ENCODE assay signal across 8 cellular contexts in genomic region chr12:12267801-12268200, GRCh38. TPM values are rescaled to one million over a fixed set of nuclear protein-coding genes. Genes with fewer than 3 reads are reported as not detected.
DNase-seq lines count a peak whose midpoint lies in the region; ATAC-seq and TF ChIP-seq lines count a peak whose summit lies in the region.

No MANE protein-coding gene starts in this region.

- H3K9me3 Mint-ChIP-seq in HFFc6: no peaks in the 10 kb centered on the region
- H3K9me3 Mint-ChIP-seq in activated T-cell treated with anti-CD3 and anti-CD28 coated beads, Interleukin-2, amount 50 U/mL, for 72 hours: no peaks in the 10 kb centered on the region

- H3K27ac ChIP-seq in C4-2B (peak overlapping the region; percentile 90), temporal lobe (ENCODE audit: low read depth, low read length) (peak overlapping the region; percentile 30)

- no peaks in the 10 kb centered on the region for H3K27me3 Mint-ChIP-seq in HFFc6 (ENCODE audit: insufficient read depth)
- H3K27me3 Mint-ChIP-seq in activated T-cell treated with anti-CD3 and anti-CD28 coated beads, Interleukin-2, amount 50 U/mL, for 72 hours (ENCODE audit: low read depth): peaks cover 18% of the 10 kb centered on the region

- peaks cover 34% of the 10 kb centered on the region for H3K4me1 Mint-ChIP-seq in HFFc6 (ENCODE audit: low read depth)
- peaks cover 22% of the 10 kb centered on the region for H3K4me1 Mint-ChIP-seq in activated T-cell treated with anti-CD3 and anti-CD28 coated beads, Interleukin-2, amount 50 U/mL, for 72 hours (ENCODE audit: low read depth)

- no peak for TF ChIP-seq CTCF in C4-2B (conservative IDR thresholded peaks at IDR 0.05)
- no peak for TF ChIP-seq CTCF in HFFc6 (IDR thresholded peaks at IDR 0.05)

- DNase-seq in HFFc6: no peak
- DNase-seq in activated T-cell treated with anti-CD3 and anti-CD28 coated beads, Interleukin-2, amount 50 U/mL, for 72 hours: no peak
- DNase-seq in iPS-NIHi11 (ENCODE audit: low spot score): peak; percentile 71
- no peak for DNase-seq in ecto neural progenitor cell (ENCODE audit: low spot score)
- no peak for DNase-seq in superior temporal gyrus (ENCODE audit: extremely low spot score)

- H3K27ac Mint-ChIP-seq in HFFc6: peak overlapping the region; percentile 99
- no peak overlapping the region for H3K27ac Mint-ChIP-seq in activated T-cell treated with anti-CD3 and anti-CD28 coated beads, Interleukin-2, amount 50 U/mL, for 72 hours

- H3K4me3 Mint-ChIP-seq in HFFc6: peak overlapping the region; percentile 93
- H3K4me3 Mint-ChIP-seq in activated T-cell treated with anti-CD3 and anti-CD28 coated beads, Interleukin-2, amount 50 U/mL, for 72 hours: peak overlapping the region; percentile 90 to 92

- H3K36me3 Mint-ChIP-seq in HFFc6 (ENCODE audit: low read depth): no peaks in the 10 kb centered on the region
- H3K36me3 Mint-ChIP-seq in activated T-cell treated with anti-CD3 and anti-CD28 coated beads, Interleukin-2, amount 50 U/mL, for 72 hours (ENCODE audit: insufficient read depth in 2 of 2): no peaks in the 10 kb centered on the region

- ATAC-seq in activated T-cell treated with anti-CD3 and anti-CD28 coated beads, Interleukin-2, amount 50 U/mL, for 72 hours (replicated peaks in 1 of 2): no peak
- no peak for ATAC-seq in GM21528 (IDR thresholded peaks at IDR 0.05; ENCODE audit: low FRiP score, unreplicated experiment)

RNA-seq across cellular contexts. Expression of gene LRP6, which starts 1.0 kb away (rescaled TPM):
- total RNA-seq in HFFc6 (2021; fragmentation: NEBNext Ultra II Directional; extraction: Animal tissue kit (Norgen Biotek cat#: 25700)): 10 to 100 TPM; 24.0 to 31.6 (median 27.0) TPM
- 1 to 10 TPM; 2.6 to 3.7 TPM for total RNA-seq in activated T-cell treated with anti-CD3 and anti-CD28 coated beads, Interleukin-2, amount 50 U/mL, for 72 hours
- total RNA-seq in temporal lobe: 67.6 TPM

Comparison
In these comparisons a context has a peak if more than half of its experiments do, and no peak if none do; other contexts are left out.
1. RNA of gene LRP6, which starts 1.0 kb away (total RNA-seq): 67.6 TPM in temporal lobe (single experiment) and 24.0 to 31.6 TPM in HFFc6; 2.6 to 3.7 TPM in activated T-cell treated with anti-CD3 and anti-CD28 coated beads, Interleukin-2, amount 50 U/mL, for 72 hours; every median in the first group is over 4 times any median in the second.